ENCODE assay signal across 11 cellular contexts in the genomic region with DNA sequence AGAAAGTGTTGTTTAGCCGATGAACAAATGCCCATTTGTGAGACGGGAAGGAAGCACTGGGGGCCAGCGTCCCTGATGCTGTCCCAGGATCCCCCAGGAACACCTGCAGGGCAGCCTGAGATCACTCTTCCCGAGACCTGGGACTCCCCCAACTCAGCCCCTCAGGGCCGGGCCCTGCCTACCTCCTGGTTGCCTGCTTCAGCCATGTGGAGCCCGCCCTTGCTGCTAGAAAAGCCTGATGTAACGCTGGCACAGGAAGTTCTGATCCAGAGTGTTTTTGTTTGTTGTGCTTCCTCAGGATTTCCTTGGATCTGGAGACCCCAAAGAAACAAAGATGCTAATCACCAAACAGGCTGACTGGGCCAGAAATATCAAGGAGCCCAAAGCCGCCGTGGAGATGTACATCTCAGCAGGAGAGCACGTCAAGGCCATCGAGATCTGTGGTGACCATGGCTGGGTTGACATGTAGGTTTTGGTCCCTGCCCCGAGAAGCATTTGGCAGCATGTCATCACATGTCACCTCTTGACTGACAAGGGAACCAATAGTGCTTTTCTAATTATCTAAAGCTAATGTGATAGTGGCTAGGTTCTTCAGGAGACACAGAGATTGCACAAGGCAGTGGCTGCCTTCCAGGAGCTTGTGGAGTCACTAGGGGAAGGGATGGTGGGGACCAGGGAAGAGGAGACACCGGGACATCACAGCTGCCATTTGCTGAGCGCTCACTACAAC. TPM values are rescaled to one million over a fixed set of nuclear protein-coding genes. Genes with fewer than 3 reads are reported as not detected.
DNase-seq lines count a peak whose midpoint lies in the region; ATAC-seq and TF ChIP-seq lines count a peak whose summit lies in the region.
"Not testable (repeated sequence)": the region's sequence is repeated elsewhere in the genome, so short reads cannot be mapped to it uniquely, and the experiment has no call there.
"Had no signal": no experiment of that assay in that cellular context is flagged by ENCODE, and none has a peak within 500 bp of the region (broad histone marks: within the 10 kb centered on the region; RNA-seq: fewer than 3 reads in every experiment).

No MANE protein-coding gene starts in this region.

- not testable (repeated sequence) for DNase-seq in PC-9, lower lobe of right lung, trophoblast cell
- DNase-seq in endothelial cell (ENCODE audit: low spot score) (peak; percentile 34), heart left ventricle (peak in 2 of 5 donors; percentile 22 to 59), right cardiac atrium (peak; percentile 52 to 80 (median 73))

- not testable (repeated sequence) for H3K23ac ChIP-seq in trophoblast cell (ENCODE audit: low read length)

- peaks cover 12% of the 10 kb centered on the region for H3F3A ChIP-seq in PC-9 (ENCODE audit: insufficient read depth, low read depth)

- TF ChIP-seq CTCF in PC-9 (conservative IDR thresholded peaks at IDR 0.05); endothelial cell (IDR thresholded peaks at IDR 0.05; ENCODE audit: unreplicated experiment); heart left ventricle (IDR thresholded peaks at IDR 0.05); lower lobe of right lung (IDR thresholded peaks at IDR 0.05): not testable (repeated sequence)

- H3K18ac ChIP-seq in trophoblast cell (ENCODE audit: low read length), result not testable (repeated sequence)

- H3K79me1 ChIP-seq in trophoblast cell (ENCODE audit: low read length), result not testable (repeated sequence)

- not testable (repeated sequence) for H3K14ac ChIP-seq in trophoblast cell (ENCODE audit: low read length)

- H3K9ac ChIP-seq in trophoblast cell (ENCODE audit: low read length), result peak overlapping the region; percentile 45
- H3K9ac ChIP-seq in subcutaneous abdominal adipose tissue (ENCODE audit: low read length in 5 of 5), result not testable (repeated sequence)

- CTCF ChIA-PET in PC-9 (lab: Charles Lee), result not testable (repeated sequence)

- ATAC-seq in heart left ventricle, result peak in 3 of 4 donors; percentile 23 to 56 (median 27)
- peak; percentile 35 to 44 for ATAC-seq in right cardiac atrium
- ATAC-seq in lower lobe of right lung, result not testable (repeated sequence)

- H3K27ac Mint-ChIP-seq in endothelial cell (ENCODE audit: unreplicated experiment), result peak overlapping the region; percentile 99

- H3K4me3 ChIP-seq in PC-9; heart left ventricle; right cardiac atrium (ENCODE audit: low read length); lower lobe of right lung; trophoblast cell (ENCODE audit: low read depth, low read length); subcutaneous abdominal adipose tissue (ENCODE audit: low read depth in 1 of 5, low read length in 5 of 5): not testable (repeated sequence)

- H4K12ac ChIP-seq in trophoblast cell (ENCODE audit: low read depth, low read length), result not testable (repeated sequence)

- not testable (repeated sequence) for H3K27me3 Mint-ChIP-seq in endothelial cell (ENCODE audit: unreplicated experiment)

- H3K27ac ChIP-seq in PC-9; trophoblast cell (ENCODE audit: low read depth, low read length): not testable (repeated sequence)
- H3K27ac ChIP-seq in heart left ventricle (peak overlapping the region; percentile 39 to 77 (median 60)), right cardiac atrium (ENCODE audit: low read length) (peak overlapping the region; percentile 49), lower lobe of right lung (peak overlapping the region; percentile 74), subcutaneous abdominal adipose tissue (ENCODE audit: low read depth, low read length) (peak overlapping the region; percentile 49)

- not testable (repeated sequence) for TF ChIP-seq POLR2A in heart left ventricle (IDR thresholded peaks at IDR 0.05)

- H2BK12ac ChIP-seq in trophoblast cell (ENCODE audit: low read length), result not testable (repeated sequence)

- not testable (repeated sequence) for H2AK5ac ChIP-seq in trophoblast cell (ENCODE audit: low read length)

- H2BK5ac ChIP-seq in trophoblast cell (ENCODE audit: low read depth, low read length, poor library complexity), result not testable (repeated sequence)

- not testable (repeated sequence) for H3K79me2 ChIP-seq in PC-9 (ENCODE audit: low read depth); trophoblast cell (ENCODE audit: control insufficient read depth, insufficient read depth, low read length, poor library complexity)

- H3K27me3 ChIP-seq in PC-9 (ENCODE audit: insufficient read depth, low read depth); heart left ventricle; right cardiac atrium (ENCODE audit: control insufficient read depth, insufficient read depth); lower lobe of right lung (ENCODE audit: low read depth); trophoblast cell (ENCODE audit: insufficient read depth, low read length); subcutaneous abdominal adipose tissue (ENCODE audit: control insufficient read depth in 5 of 5, insufficient read depth in 4 of 5, low read length in 5 of 5): not testable (repeated sequence)

- not testable (repeated sequence) for H3K36me3 ChIP-seq in PC-9 (ENCODE audit: low read depth)
- H3K36me3 ChIP-seq in heart left ventricle (peaks cover 0 to 30% (median 6%) of the 10 kb centered on the region in 9 donors), lower lobe of right lung (peaks cover 47% of the 10 kb centered on the region), trophoblast cell (ENCODE audit: control insufficient read depth in 1 of 2, insufficient read depth in 2 of 2, low read length in 2 of 2) (peaks cover 29 to 34% of the 10 kb centered on the region in 2 experiments), subcutaneous abdominal adipose tissue (ENCODE audit: control insufficient read depth in 5 of 5, insufficient read depth in 5 of 5, low read length in 5 of 5) (peaks cover 0 to 48% (median 41%) of the 10 kb centered on the region in 5 donors)

- H3K9me3 ChIP-seq in PC-9 (ENCODE audit: insufficient read depth, low read depth); heart left ventricle; right cardiac atrium (ENCODE audit: control insufficient read depth, low read length); lower lobe of right lung; trophoblast cell (ENCODE audit: insufficient read depth, low read depth, low read length); subcutaneous abdominal adipose tissue (ENCODE audit: control insufficient read depth in 5 of 5, low read length in 5 of 5): not testable (repeated sequence)

- H3K36me3 Mint-ChIP-seq in endothelial cell (ENCODE audit: low read depth, unreplicated experiment), result peaks cover 13% of the 10 kb centered on the region

- peaks cover 46% of the 10 kb centered on the region for H3K4me1 ChIP-seq in PC-9 (replicated peaks; ENCODE audit: insufficient read depth)
- peaks cover 11 to 89% (median 50%) of the 10 kb centered on the region in 12 donors for H3K4me1 ChIP-seq in heart left ventricle
- peaks cover 27% of the 10 kb centered on the region for H3K4me1 ChIP-seq in right cardiac atrium (ENCODE audit: control insufficient read depth, insufficient read depth, low read length)
- H3K4me1 ChIP-seq in lower lobe of right lung, result peaks cover 37% of the 10 kb centered on the region
- H3K4me1 ChIP-seq in trophoblast cell (ENCODE audit: control insufficient read depth in 1 of 2, insufficient read depth in 2 of 2, low read length in 2 of 2), result peaks cover 8 to 11% of the 10 kb centered on the region in 2 experiments
- peaks cover 5 to 56% (median 17%) of the 10 kb centered on the region in 5 donors for H3K4me1 ChIP-seq in subcutaneous abdominal adipose tissue (ENCODE audit: control insufficient read depth in 5 of 5, insufficient read depth in 5 of 5, low read length in 5 of 5)

- WGBS in heart left ventricle, 4 donors, result 50 to 67% (median 61%) methylated on average over 11 to 13 of the region's 14 CpGs
- WGBS in right cardiac atrium, result 61% methylated on average over 13 of the region's 14 CpGs
- no CpG with 5 or more reads among the region's 14 CpGs for WGBS in trophoblast cell (ENCODE audit: extremely low coverage, insufficient coverage, insufficient read length)

- H3K4me3 Mint-ChIP-seq in endothelial cell (ENCODE audit: unreplicated experiment), result peak overlapping the region; percentile 69

- H3K9me3 Mint-ChIP-seq in endothelial cell (ENCODE audit: unreplicated experiment), result not testable (repeated sequence)

- intact Hi-C loops in PC-9 (cut with micrococcal nuclease; ENCODE audit: unreplicated experiment); lower lobe of right lung (cut with DNase I): not testable (repeated sequence)
- intact Hi-C loops in heart left ventricle (cut with DNase I) (loop anchor here in 5 of 10 donors (5.0 to 10.0 kb wide), 4 partner anchors 53 to 125 kb away; no protein-coding TSS in a partner anchor), right cardiac atrium (cut with DNase I) (loop anchor here in 2 of 4 donors (10.0 kb wide), 3 partner anchors 55 to 125 kb away; partner anchors contain the start of gene PLXND1 (in 1 of the 2))

- not testable (repeated sequence) for H2BK120ac ChIP-seq in trophoblast cell (ENCODE audit: insufficient read depth, low read length, poor library complexity)

- not testable (repeated sequence) for H4K8ac ChIP-seq in trophoblast cell (ENCODE audit: low read depth, low read length)

- not testable (repeated sequence) for H2AFZ ChIP-seq in PC-9; trophoblast cell (ENCODE audit: insufficient read depth, low read length, poor library complexity)

- peak overlapping the region; percentile 46; the same call in 1 of the 2 replicates for H3K4me2 ChIP-seq in PC-9
- not testable (repeated sequence) for H3K4me2 ChIP-seq in trophoblast cell (ENCODE audit: low read length)

- not testable (repeated sequence) for H4K91ac ChIP-seq in trophoblast cell (ENCODE audit: low read depth, low read length)

- not testable (repeated sequence) for BruUV-seq in PC-9 (replicated peaks; lab: Mats Ljungman, UMichigan)

- not testable (repeated sequence) for H4K20me1 ChIP-seq in PC-9 (ENCODE audit: insufficient read depth)

- peaks cover 62% of the 10 kb centered on the region for H3K4me1 Mint-ChIP-seq in endothelial cell (ENCODE audit: unreplicated experiment)

- H3K9me2 ChIP-seq in PC-9 (ENCODE audit: insufficient read depth), result not testable (repeated sequence)

- POLR2A ChIA-PET in PC-9 (lab: Charles Lee; ENCODE audit: unreplicated experiment), result not testable (repeated sequence)

- H3K4ac ChIP-seq in trophoblast cell (ENCODE audit: low read depth, low read length), result not testable (repeated sequence)

RNA-seq across cellular contexts. Expression of gene RHO, which starts 28.7 kb away (rescaled TPM):
- total RNA-seq in PC-9 (2021) (not detected in 2 replicates), endothelial cell (ENCODE audit: unreplicated experiment) (not detected), heart left ventricle (not detected), right cardiac atrium (not detected), lower lobe of right lung (not detected)
- polyA plus RNA-seq in heart left ventricle (under 1 TPM in 1 of 2 donors, not detected in 1; 0.08 TPM), right cardiac atrium (not detected)
- polyA plus RNA-seq in trophoblast cell (2013), result 0.01 TPM in 1 of 2 replicates, not detected in the other
- total RNA-seq: CD4-positive, alpha-beta T cell; G401; H4 had no signal
- polyA plus RNA-seq: IgD-negative memory B cell had no signal

RNA-seq across cellular contexts. Expression of gene H1-8, which starts 43.2 kb away (rescaled TPM):
- total RNA-seq in PC-9 (2021) (not detected in 2 replicates), endothelial cell (ENCODE audit: unreplicated experiment) (2.7 TPM), heart left ventricle (not detected), right cardiac atrium (not detected), lower lobe of right lung (not detected)
- polyA plus RNA-seq in heart left ventricle (not detected), right cardiac atrium (not detected)
- polyA plus RNA-seq in trophoblast cell (2013), result not detected in 2 replicates
- total RNA-seq: CD4-positive, alpha-beta T cell; G401; H4 had no signal
- polyA plus RNA-seq: IgD-negative memory B cell had no signal

RNA-seq across cellular contexts. Expression of gene IFT122, which starts 59.7 kb away (rescaled TPM):
- total RNA-seq in PC-9 (2021) (44.8 and 55.6 TPM in 2 replicates), endothelial cell (ENCODE audit: unreplicated experiment) (25.1 TPM), heart left ventricle (10 to 100 TPM; 13.1 to 34.2 (median 16.6) TPM), right cardiac atrium (10 to 100 TPM; 30.7 to 46.4 (median 35.9) TPM), lower lobe of right lung (29.9 TPM)
- polyA plus RNA-seq in heart left ventricle (10 to 100 TPM in 1 of 2 donors, 1 to 10 TPM in 1; 7.2 to 25.2 TPM), right cardiac atrium (17.7 TPM)
- 31.1 and 31.8 TPM in 2 replicates for polyA plus RNA-seq in trophoblast cell (2013)
